In genomic region chr2:70086278-70086837, GRCh38 we compare ENCODE assay signal across 8 cellular contexts. TPM values are rescaled to one million over a fixed set of nuclear protein-coding genes. Genes with fewer than 3 reads are reported as not detected.
DNase-seq lines count a peak whose midpoint lies in the region; ATAC-seq and TF ChIP-seq lines count a peak whose summit lies in the region.

No MANE protein-coding gene starts in this region.

- H3K4me1 ChIP-seq in DND-41 (ENCODE audit: insufficient read depth, low read length) (peaks cover 57% of the 10 kb centered on the region), Karpas-422 (ENCODE audit: low read length) (peaks cover 67% of the 10 kb centered on the region), SJSA1 (replicated peaks) (peaks cover 14% of the 10 kb centered on the region), suprapubic skin (peaks cover 50% of the 10 kb centered on the region)

- peak; percentile 12 for TF ChIP-seq CTCF in DND-41 (IDR thresholded peaks at IDR 0.05; ENCODE audit: borderline replicate concordance, extremely low read depth, low read length, poor library complexity, severe bottlenecking)
- no peak for TF ChIP-seq CTCF in suprapubic skin (IDR thresholded peaks at IDR 0.05)

- DNase-seq in DND-41, result peak; percentile 76
- DNase-seq in Karpas-422, result peak; percentile 95
- peak; percentile 68 to 96 for DNase-seq in SJSA1 (ENCODE audit: low read depth in 1 of 2, low spot score in 2 of 2)
- DNase-seq in activated naive CD4-positive, alpha-beta T cell treated with anti-CD3 and anti-CD28 coated beads, Interleukin-2, amount 10 ng/mL, durations not matched to agents 7 days and 5 days, result peak; percentile 84
- DNase-seq in globus pallidus (ENCODE audit: low spot score), result peak; percentile 72
- DNase-seq in nucleus accumbens (lab: John Stamatoyannopoulos, UW), result peak in 55 of 56 donors; percentile 19 to 92 (median 76)
- DNase-seq in suprapubic skin (ENCODE audit: low spot score in 2 of 2), result peak; percentile 86 to 87

- H3K9ac ChIP-seq in DND-41 (ENCODE audit: low read depth, low read length), result peak overlapping the region; percentile 95
- peak overlapping the region; percentile 96 for H3K9ac ChIP-seq in Karpas-422 (ENCODE audit: low read length)

- no peaks in the 10 kb centered on the region for H3K27me3 ChIP-seq in DND-41 (ENCODE audit: insufficient read depth, low read length, poor library complexity)
- no peaks in the 10 kb centered on the region for H3K27me3 ChIP-seq in Karpas-422 (ENCODE audit: low read length)
- no peaks in the 10 kb centered on the region for H3K27me3 ChIP-seq in SJSA1 (replicated peaks)
- no peaks in the 10 kb centered on the region for H3K27me3 ChIP-seq in suprapubic skin

- H3K9me3 ChIP-seq in DND-41 (ENCODE audit: insufficient read depth, low read length, severe bottlenecking) (no peaks in the 10 kb centered on the region), Karpas-422 (ENCODE audit: low read length) (no peaks in the 10 kb centered on the region), SJSA1 (replicated peaks) (0 out of 2 replicates have a peak, but pooled peaks cover 4% of the 10 kb centered on the region), suprapubic skin (no peaks in the 10 kb centered on the region)

- peak overlapping the region; percentile 86 for H2AFZ ChIP-seq in DND-41 (ENCODE audit: low read depth, low read length)
- no peak overlapping the region; the same call in 1 of the 2 replicates for H2AFZ ChIP-seq in Karpas-422 (ENCODE audit: low read length)

- H3K27me3 Mint-ChIP-seq in activated naive CD4-positive, alpha-beta T cell treated with anti-CD3 and anti-CD28 coated beads, Interleukin-2, amount 10 ng/mL, durations not matched to agents 7 days and 5 days, result peaks cover 4% of the 10 kb centered on the region

- H3K36me3 Mint-ChIP-seq in activated naive CD4-positive, alpha-beta T cell treated with anti-CD3 and anti-CD28 coated beads, Interleukin-2, amount 10 ng/mL, durations not matched to agents 7 days and 5 days, result peaks cover 50% of the 10 kb centered on the region

- ATAC-seq in DND-41 (ENCODE audit: insufficient read depth, low read depth) (peak; percentile 60), GM21825 (IDR thresholded peaks at IDR 0.05; ENCODE audit: unreplicated experiment) (peak; percentile 30)

- TF ChIP-seq POLR2A in suprapubic skin (IDR thresholded peaks at IDR 0.05), result no peak

- H3K4me3 ChIP-seq in DND-41 (ENCODE audit: low read depth in 1 of 2, low read length in 2 of 2) (peak overlapping the region; percentile 45 to 64; a peak in 3 of 4 replicates), Karpas-422 (ENCODE audit: low read length) (peak overlapping the region; percentile 81), SJSA1 (peak overlapping the region; percentile 83), suprapubic skin (peak overlapping the region; percentile 68)

- H3K4me1 Mint-ChIP-seq in activated naive CD4-positive, alpha-beta T cell treated with anti-CD3 and anti-CD28 coated beads, Interleukin-2, amount 10 ng/mL, durations not matched to agents 7 days and 5 days, result peaks cover 58% of the 10 kb centered on the region

- H3K27ac Mint-ChIP-seq in activated naive CD4-positive, alpha-beta T cell treated with anti-CD3 and anti-CD28 coated beads, Interleukin-2, amount 10 ng/mL, durations not matched to agents 7 days and 5 days, result peak overlapping the region; percentile 100

- H3K36me3 ChIP-seq in DND-41 (ENCODE audit: insufficient read depth, low read length), result peaks cover 50% of the 10 kb centered on the region
- H3K36me3 ChIP-seq in Karpas-422 (ENCODE audit: insufficient read depth, low read length), result peaks cover 24% of the 10 kb centered on the region
- H3K36me3 ChIP-seq in SJSA1, result peaks cover 73% of the 10 kb centered on the region
- peaks cover 24% of the 10 kb centered on the region for H3K36me3 ChIP-seq in suprapubic skin

- H3K4me2 ChIP-seq in DND-41 (ENCODE audit: insufficient read depth, low read length), result peak overlapping the region; percentile 74
- peak overlapping the region; percentile 84 for H3K4me2 ChIP-seq in Karpas-422 (ENCODE audit: low read depth, low read length, poor library complexity, severe bottlenecking)

- H4K20me1 ChIP-seq in DND-41 (ENCODE audit: insufficient read depth, low read length) (peaks cover 13% of the 10 kb centered on the region), Karpas-422 (ENCODE audit: insufficient read depth, low read depth, low read length) (no peaks in the 10 kb centered on the region; the same call in 1 of the 2 replicates)

- CTCF ChIA-PET in activated naive CD4-positive, alpha-beta T cell treated with anti-CD3 and anti-CD28 coated beads, Interleukin-2, amount 10 ng/mL, durations not matched to agents 7 days and 5 days (lab: Charles Lee), result interaction anchor here (0.6 to 6.4 kb wide), 7 partner anchors 15 to 174 kb away, joined by 3 to 42 read pairs (median 6); no protein-coding TSS in a partner anchor

- no peaks in the 10 kb centered on the region for H3K9me2 ChIP-seq in Karpas-422 (replicated peaks; ENCODE audit: insufficient read depth, low read length)

- 0% methylated on average over 25 of the region's 40 CpGs for WGBS in suprapubic skin

- TF ChIP-seq EP300 in suprapubic skin (IDR thresholded peaks at IDR 0.05), result no peak

- no peaks in the 10 kb centered on the region for H3K9me3 Mint-ChIP-seq in activated naive CD4-positive, alpha-beta T cell treated with anti-CD3 and anti-CD28 coated beads, Interleukin-2, amount 10 ng/mL, durations not matched to agents 7 days and 5 days

- H3K79me2 ChIP-seq in DND-41 (ENCODE audit: insufficient read depth, low read length), result peaks cover 69% of the 10 kb centered on the region
- H3K79me2 ChIP-seq in Karpas-422 (ENCODE audit: low read length), result peaks cover 34% of the 10 kb centered on the region

- H3K4me3 Mint-ChIP-seq in activated naive CD4-positive, alpha-beta T cell treated with anti-CD3 and anti-CD28 coated beads, Interleukin-2, amount 10 ng/mL, durations not matched to agents 7 days and 5 days, result peak overlapping the region; percentile 98

- peak overlapping the region; percentile 99 for H3K27ac ChIP-seq in DND-41 (ENCODE audit: low read length)
- peak overlapping the region; percentile 98 for H3K27ac ChIP-seq in Karpas-422 (ENCODE audit: low read length)
- peak overlapping the region; percentile 100 for H3K27ac ChIP-seq in SJSA1
- peak overlapping the region; percentile 99 for H3K27ac ChIP-seq in suprapubic skin

RNA-seq across cellular contexts. Expression of gene PCBP1, which starts 0.9 kb away (rescaled TPM):
- 91.7 and 128 TPM in 2 replicates for total RNA-seq in Karpas-422 (2014; rRNA removed; shearing (Covaris generic); ENCODE audit: low replicate concordance)
- total RNA-seq in SJSA1 (2014; rRNA removed; shearing (Covaris generic)), result 17.7 and 25.2 TPM in 2 replicates
- total RNA-seq in suprapubic skin, result 100 to 1,000 TPM; 189 to 236 (median 222) TPM

Comparison
In these comparisons a context has a peak if more than half of its experiments do, and no peak if none do; other contexts are left out.
1. Peak in every context shown above with its lines: DNase-seq, ATAC-seq, H3K4me3 ChIP-seq and H3K27ac ChIP-seq.